ENCODE assay signal across 22 cellular contexts in genomic region chr10:102817175-102817574, GRCh38. TPM values are rescaled to one million over a fixed set of nuclear protein-coding genes. Genes with fewer than 3 reads are reported as not detected.
DNase-seq lines count a peak whose midpoint lies in the region; ATAC-seq and TF ChIP-seq lines count a peak whose summit lies in the region.
"Had no signal": no experiment of that assay in that cellular context is flagged by ENCODE, and none has a peak within 500 bp of the region (broad histone marks: within the 10 kb centered on the region; RNA-seq: fewer than 3 reads in every experiment).

No MANE protein-coding gene starts in this region.

- 97% methylated on average over 4 of the region's 4 CpGs for WGBS in right cardiac atrium
- whole genome bisulfite sequencing in stomach, 5 donors: 94 to 99% (median 95%) methylated on average over 4 of the region's 4 CpGs
- 96 to 99% methylated on average over 3 to 4 of the region's 4 CpGs for WGBS in aorta, 2 donors

- H3K4me3 ChIP-seq in right cardiac atrium (ENCODE audit: low read length) (no peak overlapping the region), stomach (no peak overlapping the region), aorta (ENCODE audit: low read length in 2 of 2) (no peak overlapping the region)

- no peak for TF ChIP-seq EP300 in stomach (IDR thresholded peaks at IDR 0.05)

- intact Hi-C loops in right cardiac atrium (cut with DNase I): loop anchor here in 1 of 4 donors (10.0 kb wide), 1 partner anchor 72 kb away; the partner anchor contains the start of gene WBP1L
- intact Hi-C loops in left cardiac atrium (cut with DNase I): loop anchor here in 1 of 2 donors (5.0 kb wide), 1 partner anchor 65 kb away; no protein-coding TSS in a partner anchor
- intact Hi-C loops in stomach (cut with DNase I; ENCODE audit: low total_unique reads): no loop called here
- intact Hi-C loops in aorta (cut with DNase I): loop anchor here (5.0 kb wide), 3 partner anchors 35 to 65 kb away; no protein-coding TSS in a partner anchor

- H3K27ac ChIP-seq in right cardiac atrium (ENCODE audit: low read length): peak overlapping the region; percentile 20
- peak overlapping the region; percentile 83 for H3K27ac ChIP-seq in layer of hippocampus (ENCODE audit: low read depth, low read length)
- peak overlapping the region; percentile 73 to 92 (median 90) for H3K27ac ChIP-seq in stomach
- peak overlapping the region; percentile 67 to 100 for H3K27ac ChIP-seq in aorta (ENCODE audit: low read depth in 1 of 2, low read length in 2 of 2)

- TF ChIP-seq CTCF in stomach (IDR thresholded peaks at IDR 0.05): no peak

- no peaks in the 10 kb centered on the region for H3K9me3 ChIP-seq in right cardiac atrium (ENCODE audit: control insufficient read depth, low read length)
- no peaks in the 10 kb centered on the region for H3K9me3 ChIP-seq in stomach
- no peaks in the 10 kb centered on the region for H3K9me3 ChIP-seq in aorta (ENCODE audit: control insufficient read depth, low read length)

- DNase-seq in right cardiac atrium (no peak), left cardiac atrium (no peak), stomach (no peak), aorta (peak in 1 of 2 donors; percentile 34), putamen (ENCODE audit: low spot score) (no peak)
- DNase-seq: ACHN; activated CD4-positive, alpha-beta memory T cell treated with anti-CD3 and anti-CD28 coated beads, Interleukin-2, amount 10 ng/mL, durations not matched to agents 7 days and 5 days; activated CD4-positive, CD25-positive, alpha-beta regulatory T cell; activated naive CD4-positive, alpha-beta T cell treated with Interleukin-2 at 50 U/mL for 16 hours; activated T-cell treated with anti-CD3 and anti-CD28 coated beads, Interleukin-2, amount 50 U/mL, for 24 hours; CD4-positive, alpha-beta T cell; NCI-H1417 treated with DMSO at 0.1 percent for 48 hours had no signal

- peaks cover 26% of the 10 kb centered on the region for H3K4me1 ChIP-seq in right cardiac atrium (ENCODE audit: control insufficient read depth, insufficient read depth, low read length)
- peaks cover 37 to 55% (median 41%) of the 10 kb centered on the region in 4 donors for H3K4me1 ChIP-seq in stomach
- no peaks in the 10 kb centered on the region for H3K4me1 ChIP-seq in aorta (ENCODE audit: control insufficient read depth in 1 of 2, insufficient read depth in 2 of 2, low read length in 2 of 2)

- no peak for TF ChIP-seq POLR2A in stomach (IDR thresholded peaks at IDR 0.05)

- no peaks in the 10 kb centered on the region for H3K27me3 ChIP-seq in right cardiac atrium (ENCODE audit: control insufficient read depth, insufficient read depth)
- no peaks in the 10 kb centered on the region for H3K27me3 ChIP-seq in layer of hippocampus (ENCODE audit: control insufficient read depth, insufficient read depth, low read length)
- H3K27me3 ChIP-seq in stomach: no peaks in the 10 kb centered on the region
- H3K27me3 ChIP-seq in aorta (ENCODE audit: control insufficient read depth in 1 of 2, insufficient read depth in 2 of 2, low read length in 1 of 2): no peaks in the 10 kb centered on the region

- ATAC-seq in right cardiac atrium (no peak), left cardiac atrium (no peak), aorta (ENCODE audit: low FRiP score) (no peak), GM19035 (IDR thresholded peaks at IDR 0.05; ENCODE audit: unreplicated experiment) (no peak), HG02623 (IDR thresholded peaks at IDR 0.05; ENCODE audit: unreplicated experiment) (no peak)
- ATAC-seq: stimulated activated effector memory CD8-positive, alpha-beta T cell treated with anti-CD3 and anti-CD28 coated beads, Interleukin-12 subunit alpha, Interleukin-12 subunit beta, amount 100 ng/mL, for 72 hours had no signal

- H3K36me3 ChIP-seq in stomach (peaks cover 19 to 29% (median 23%) of the 10 kb centered on the region in 4 donors), aorta (ENCODE audit: control insufficient read depth in 1 of 2, insufficient read depth in 2 of 2, low read length in 1 of 2) (peaks cover 0 to 3% of the 10 kb centered on the region in 2 donors)

RNA-seq across cellular contexts. Expression of gene CYP17A1, which starts 20.0 kb away (rescaled TPM):
- total RNA-seq in right cardiac atrium (not detected), left cardiac atrium (not detected), stomach (not detected), aorta (under 1 TPM in 1 of 2 donors, not detected in 1; 0.55 TPM)
- polyA plus RNA-seq in right cardiac atrium (0.11 TPM), stomach (100 to 1,000 TPM in 1 of 3 donors, under 1 TPM in 2; 0.30 to 106 (median 0.37) TPM), aorta (1 to 10 TPM in 1 of 2 donors, under 1 TPM in 1; 0.25 to 1.3 TPM)
- total RNA-seq: activated CD4-positive, alpha-beta memory T cell treated with anti-CD3 and anti-CD28 coated beads, Interleukin-2, amount 10 ng/mL, durations not matched to agents 7 days and 5 days; astrocyte; CD4-positive, alpha-beta T cell; fibroblast of villous mesenchyme; H4; kidney epithelial cell; T-helper 2 cell treated with Interferon-gamma antibody and Interleukin-4, amounts not matched to agents 100 ng/mL and 5 ng/mL, for 36 hours had no signal
- polyA plus RNA-seq: neural cell had no signal

RNA-seq across cellular contexts. Expression of gene BORCS7, which starts 36.9 kb away (rescaled TPM):
- 10 to 100 TPM; 17.7 to 25.8 (median 20.4) TPM for total RNA-seq in right cardiac atrium
- polyA plus RNA-seq in right cardiac atrium: 24.4 TPM
- 10 to 100 TPM; 12.0 to 19.8 TPM for total RNA-seq in left cardiac atrium
- total RNA-seq in stomach: 10 to 100 TPM in 4 of 5 donors, 1 to 10 TPM in 1; 9.9 to 59.3 (median 32.6) TPM
- polyA plus RNA-seq in stomach: 10 to 100 TPM; 20.0 to 39.0 (median 33.1) TPM
- total RNA-seq in aorta: 10 to 100 TPM; 17.6 to 24.4 TPM
- polyA plus RNA-seq in aorta: 10 to 100 TPM; 25.7 to 47.0 TPM

RNA-seq across cellular contexts. Expression of gene AS3MT, which starts 52.1 kb away (rescaled TPM):
- total RNA-seq in right cardiac atrium (10 to 100 TPM in 3 of 4 donors, 1 to 10 TPM in 1; 10.0 to 17.5 (median 14.1) TPM), left cardiac atrium (10 to 100 TPM in 1 of 2 donors, 1 to 10 TPM in 1; 8.7 to 12.2 TPM), stomach (1 to 10 TPM in 3 of 5 donors, under 1 TPM in 1, not detected in 1; 0.43 to 7.6 (median 4.4) TPM), aorta (1 to 10 TPM; 1.2 to 3.1 TPM)
- polyA plus RNA-seq in right cardiac atrium (35.2 TPM), stomach (1 to 10 TPM; 3.6 to 6.4 (median 3.9) TPM), aorta (1 to 10 TPM; 4.1 to 4.8 TPM)
- total RNA-seq: H4 had no signal

Comparison
In these comparisons a context has a peak if more than half of its experiments do, and no peak if none do; other contexts are left out.
1. H3K27ac ChIP-seq: peak in every context shown above with its lines; median percentile 90 in stomach; 84 in aorta; 83 in layer of hippocampus; 20 in right cardiac atrium.